2 cellular contexts compared by ENCODE assay signal in the genomic region with DNA sequence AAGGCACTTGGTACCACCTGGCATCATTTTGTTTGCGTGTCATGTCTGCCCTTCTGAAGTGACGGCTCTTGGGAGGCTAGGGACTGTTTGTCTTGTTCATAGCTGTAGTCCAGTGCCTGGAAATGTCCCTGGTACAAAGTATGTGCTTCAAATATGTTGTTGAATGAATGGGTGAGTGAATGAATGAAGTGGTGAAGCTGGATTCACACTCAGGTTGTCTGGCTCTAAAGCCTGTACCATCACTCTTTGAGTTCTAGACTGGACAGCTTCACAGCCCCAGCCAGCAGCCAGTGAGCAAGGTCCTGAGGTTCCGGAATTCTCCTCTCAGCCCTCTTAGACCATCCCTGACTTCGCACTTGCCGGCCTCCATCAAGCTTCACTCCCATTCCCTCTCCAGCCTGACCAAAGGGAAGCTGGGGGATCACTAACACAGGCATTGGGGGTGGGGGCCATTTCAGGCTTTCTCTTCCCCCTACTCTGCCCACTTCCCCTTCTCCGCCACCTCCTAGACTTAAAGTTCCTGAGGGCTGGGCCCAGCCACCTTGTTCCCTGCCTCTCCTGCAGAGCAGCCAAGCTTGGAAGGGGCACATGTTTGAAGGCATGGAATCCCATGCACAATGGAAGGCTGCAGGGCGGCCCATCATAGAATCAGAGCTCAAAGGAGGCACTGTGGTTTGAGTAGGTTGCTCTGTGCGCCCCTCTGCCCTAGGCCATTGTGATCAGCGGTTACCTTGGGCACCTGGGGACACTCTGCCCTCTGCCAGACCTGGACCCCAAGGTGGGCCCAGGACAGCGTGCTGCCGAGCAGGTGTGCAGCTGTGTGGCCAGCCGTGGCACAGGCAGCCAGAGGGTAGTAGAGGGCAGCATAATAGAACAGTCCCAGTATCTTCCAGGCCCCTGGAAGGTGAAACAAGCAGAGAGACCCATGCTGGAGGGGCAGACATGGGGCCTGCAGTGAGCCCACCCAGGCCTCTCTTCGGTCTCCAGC.
TF ChIP-seq lines count a peak whose summit lies in the region.

No MANE protein-coding gene starts in this region.

TF ChIP-seq in SK-N-SH, 30 proteins besides CTCF, POLR2A, EP300 and RAD21:
- no peak for TF ChIP-seq RXRA (IDR thresholded peaks at IDR 0.05; ENCODE audit: borderline replicate concordance, low read depth)
TF ChIP-seq in SK-N-SH: peak in this region for 0.

TF ChIP-seq in SK-N-SH treated with all-trans-retinoic acid at 6 μM for 48 hours, 23 proteins besides CTCF, POLR2A, EP300 and RAD21:
- no peak for TF ChIP-seq OSR1 (CRISPR knock-in tag; IDR thresholded peaks at IDR 0.05)
- TF ChIP-seq SNAI2 (CRISPR knock-in tag; IDR thresholded peaks at IDR 0.05) = no peak
- TF ChIP-seq ZNF70 (CRISPR knock-in tag; IDR thresholded peaks at IDR 0.05) = no peak
- TF ChIP-seq, protein P1, sequence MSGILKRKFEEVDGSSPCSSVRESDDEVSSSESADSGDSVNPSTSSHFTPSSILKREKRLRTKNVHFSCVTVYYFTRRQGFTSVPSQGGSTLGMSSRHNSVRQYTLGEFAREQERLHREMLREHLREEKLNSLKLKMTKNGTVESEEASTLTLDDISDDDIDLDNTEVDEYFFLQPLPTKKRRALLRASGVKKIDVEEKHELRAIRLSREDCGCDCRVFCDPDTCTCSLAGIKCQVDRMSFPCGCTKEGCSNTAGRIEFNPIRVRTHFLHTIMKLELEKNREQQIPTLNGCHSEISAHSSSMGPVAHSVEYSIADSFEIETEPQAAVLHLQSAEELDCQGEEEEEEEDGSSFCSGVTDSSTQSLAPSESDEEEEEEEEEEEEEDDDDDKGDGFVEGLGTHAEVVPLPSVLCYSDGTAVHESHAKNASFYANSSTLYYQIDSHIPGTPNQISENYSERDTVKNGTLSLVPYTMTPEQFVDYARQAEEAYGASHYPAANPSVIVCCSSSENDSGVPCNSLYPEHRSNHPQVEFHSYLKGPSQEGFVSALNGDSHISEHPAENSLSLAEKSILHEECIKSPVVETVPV (CRISPR knock-in tag; IDR thresholded peaks at IDR 0.05) = no peak
- TF ChIP-seq ARNTL (CRISPR knock-in tag; IDR thresholded peaks at IDR 0.05; ENCODE audit: borderline replicate concordance, low read depth) = no peak
- no peak for TF ChIP-seq RARB (CRISPR knock-in tag; IDR thresholded peaks at IDR 0.05)
- TF ChIP-seq ZC3H10 (CRISPR knock-in tag; IDR thresholded peaks at IDR 0.05) = no peak
- no peak for TF ChIP-seq ZNF8 (CRISPR knock-in tag; IDR thresholded peaks at IDR 0.05)
- TF ChIP-seq, protein P2, sequence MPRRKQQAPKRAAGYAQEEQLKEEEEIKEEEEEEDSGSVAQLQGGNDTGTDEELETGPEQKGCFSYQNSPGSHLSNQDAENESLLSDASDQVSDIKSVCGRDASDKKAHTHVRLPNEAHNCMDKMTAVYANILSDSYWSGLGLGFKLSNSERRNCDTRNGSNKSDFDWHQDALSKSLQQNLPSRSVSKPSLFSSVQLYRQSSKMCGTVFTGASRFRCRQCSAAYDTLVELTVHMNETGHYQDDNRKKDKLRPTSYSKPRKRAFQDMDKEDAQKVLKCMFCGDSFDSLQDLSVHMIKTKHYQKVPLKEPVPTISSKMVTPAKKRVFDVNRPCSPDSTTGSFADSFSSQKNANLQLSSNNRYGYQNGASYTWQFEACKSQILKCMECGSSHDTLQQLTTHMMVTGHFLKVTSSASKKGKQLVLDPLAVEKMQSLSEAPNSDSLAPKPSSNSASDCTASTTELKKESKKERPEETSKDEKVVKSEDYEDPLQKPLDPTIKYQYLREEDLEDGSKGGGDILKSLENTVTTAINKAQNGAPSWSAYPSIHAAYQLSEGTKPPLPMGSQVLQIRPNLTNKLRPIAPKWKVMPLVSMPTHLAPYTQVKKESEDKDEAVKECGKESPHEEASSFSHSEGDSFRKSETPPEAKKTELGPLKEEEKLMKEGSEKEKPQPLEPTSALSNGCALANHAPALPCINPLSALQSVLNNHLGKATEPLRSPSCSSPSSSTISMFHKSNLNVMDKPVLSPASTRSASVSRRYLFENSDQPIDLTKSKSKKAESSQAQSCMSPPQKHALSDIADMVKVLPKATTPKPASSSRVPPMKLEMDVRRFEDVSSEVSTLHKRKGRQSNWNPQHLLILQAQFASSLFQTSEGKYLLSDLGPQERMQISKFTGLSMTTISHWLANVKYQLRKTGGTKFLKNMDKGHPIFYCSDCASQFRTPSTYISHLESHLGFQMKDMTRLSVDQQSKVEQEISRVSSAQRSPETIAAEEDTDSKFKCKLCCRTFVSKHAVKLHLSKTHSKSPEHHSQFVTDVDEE (CRISPR knock-in tag; IDR thresholded peaks at IDR 0.05) = no peak
- TF ChIP-seq GLIS3 (CRISPR knock-in tag; IDR thresholded peaks at IDR 0.05) = no peak
- TF ChIP-seq TCF4 (CRISPR knock-in tag; IDR thresholded peaks at IDR 0.05; ENCODE audit: borderline replicate concordance) = no peak
- TF ChIP-seq ZFP30 (CRISPR knock-in tag; IDR thresholded peaks at IDR 0.05) = no peak
- no peak for TF ChIP-seq ZFP3 (CRISPR knock-in tag; IDR thresholded peaks at IDR 0.05)
- TF ChIP-seq, protein P3, sequence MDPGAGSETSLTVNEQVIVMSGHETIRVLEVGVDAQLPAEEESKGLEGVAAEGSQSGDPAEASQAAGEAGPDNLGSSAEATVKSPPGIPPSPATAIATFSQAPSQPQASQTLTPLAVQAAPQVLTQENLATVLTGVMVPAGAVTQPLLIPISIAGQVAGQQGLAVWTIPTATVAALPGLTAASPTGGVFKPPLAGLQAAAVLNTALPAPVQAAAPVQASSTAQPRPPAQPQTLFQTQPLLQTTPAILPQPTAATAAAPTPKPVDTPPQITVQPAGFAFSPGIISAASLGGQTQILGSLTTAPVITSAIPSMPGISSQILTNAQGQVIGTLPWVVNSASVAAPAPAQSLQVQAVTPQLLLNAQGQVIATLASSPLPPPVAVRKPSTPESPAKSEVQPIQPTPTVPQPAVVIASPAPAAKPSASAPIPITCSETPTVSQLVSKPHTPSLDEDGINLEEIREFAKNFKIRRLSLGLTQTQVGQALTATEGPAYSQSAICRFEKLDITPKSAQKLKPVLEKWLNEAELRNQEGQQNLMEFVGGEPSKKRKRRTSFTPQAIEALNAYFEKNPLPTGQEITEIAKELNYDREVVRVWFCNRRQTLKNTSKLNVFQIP (CRISPR knock-in tag; IDR thresholded peaks at IDR 0.05; ENCODE audit: borderline replicate concordance, low read depth) = no peak
- no peak for TF ChIP-seq ZNF565 (CRISPR knock-in tag; conservative IDR thresholded peaks at IDR 0.05; ENCODE audit: low read depth)
- TF ChIP-seq CSDC2 (CRISPR knock-in tag; IDR thresholded peaks at IDR 0.05) = no peak
- TF ChIP-seq, protein P4, sequence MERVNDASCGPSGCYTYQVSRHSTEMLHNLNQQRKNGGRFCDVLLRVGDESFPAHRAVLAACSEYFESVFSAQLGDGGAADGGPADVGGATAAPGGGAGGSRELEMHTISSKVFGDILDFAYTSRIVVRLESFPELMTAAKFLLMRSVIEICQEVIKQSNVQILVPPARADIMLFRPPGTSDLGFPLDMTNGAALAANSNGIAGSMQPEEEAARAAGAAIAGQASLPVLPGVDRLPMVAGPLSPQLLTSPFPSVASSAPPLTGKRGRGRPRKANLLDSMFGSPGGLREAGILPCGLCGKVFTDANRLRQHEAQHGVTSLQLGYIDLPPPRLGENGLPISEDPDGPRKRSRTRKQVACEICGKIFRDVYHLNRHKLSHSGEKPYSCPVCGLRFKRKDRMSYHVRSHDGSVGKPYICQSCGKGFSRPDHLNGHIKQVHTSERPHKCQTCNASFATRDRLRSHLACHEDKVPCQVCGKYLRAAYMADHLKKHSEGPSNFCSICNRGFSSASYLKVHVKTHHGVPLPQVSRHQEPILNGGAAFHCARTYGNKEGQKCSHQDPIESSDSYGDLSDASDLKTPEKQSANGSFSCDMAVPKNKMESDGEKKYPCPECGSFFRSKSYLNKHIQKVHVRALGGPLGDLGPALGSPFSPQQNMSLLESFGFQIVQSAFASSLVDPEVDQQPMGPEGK (CRISPR knock-in tag; IDR thresholded peaks at IDR 0.05; ENCODE audit: borderline replicate concordance) = no peak
- TF ChIP-seq TOX (CRISPR knock-in tag; IDR thresholded peaks at IDR 0.05; ENCODE audit: borderline replicate concordance) = no peak
